ENCODE assay signal across 2 cellular contexts in genomic region chr4:153553155-153553819, GRCh38.
TF ChIP-seq lines count a peak whose summit lies in the region.

No MANE protein-coding gene starts in this region.

TF ChIP-seq in IMR-90, 13 proteins besides CTCF, POLR2A, EP300 and RAD21:
- TF ChIP-seq FOS (IDR thresholded peaks at IDR 0.05; ENCODE audit: low read depth, low read length) (no peak), NFE2L2 (IDR thresholded peaks at IDR 0.05; ENCODE audit: low read depth, low read length) (no peak), MAFK (IDR thresholded peaks at IDR 0.05; ENCODE audit: low read depth, low read length) (no peak), CEBPB (IDR thresholded peaks at IDR 0.05; ENCODE audit: low read depth, low read length) (no peak), BHLHE40 (IDR thresholded peaks at IDR 0.05; ENCODE audit: low read depth, low read length) (no peak), ELK1 (IDR thresholded peaks at IDR 0.05; ENCODE audit: borderline replicate concordance, low read depth, low read length) (no peak), MAZ (IDR thresholded peaks at IDR 0.05; ENCODE audit: borderline replicate concordance, low read depth, low read length) (no peak), CHD1 (IDR thresholded peaks at IDR 0.05; ENCODE audit: low read depth, low read length) (no peak), SMC3 (IDR thresholded peaks at IDR 0.05; ENCODE audit: low read depth, low read length) (no peak), MXI1 (IDR thresholded peaks at IDR 0.05; ENCODE audit: borderline replicate concordance, low read depth, low read length) (no peak), USF2 (IDR thresholded peaks at IDR 0.05; ENCODE audit: low read depth, low read length) (no peak), RFX5 (IDR thresholded peaks at IDR 0.05; ENCODE audit: low read depth, low read length) (no peak)

TF ChIP-seq in WTC11, 78 proteins besides CTCF, POLR2A, EP300 and RAD21:
- TF ChIP-seq PRDM15 (CRISPR knock-in tag; IDR thresholded peaks at IDR 0.05) (no peak), GRHL2 (CRISPR knock-in tag; IDR thresholded peaks at IDR 0.05; ENCODE audit: insufficient replicate concordance, severe bottlenecking) (no peak), ATF6 (CRISPR knock-in tag; IDR thresholded peaks at IDR 0.05) (no peak), TEAD1 (CRISPR knock-in tag; IDR thresholded peaks at IDR 0.05) (no peak)
